Comparison of ENCODE assay signal across 12 cellular contexts in genomic region chr10:16408379-16408778, GRCh38. TPM values are rescaled to one million over a fixed set of nuclear protein-coding genes. Genes with fewer than 3 reads are reported as not detected.
DNase-seq lines count a peak whose midpoint lies in the region; TF ChIP-seq lines count a peak whose summit lies in the region.
"Had no signal": no experiment of that assay in that cellular context is flagged by ENCODE, and none has a peak within 500 bp of the region (broad histone marks: within the 10 kb centered on the region; RNA-seq: fewer than 3 reads in every experiment).

No MANE protein-coding gene starts in this region.

- H3K9me3 ChIP-seq in thyroid gland = no peaks in the 10 kb centered on the region
- H3K9me3 ChIP-seq in BE2C = no peaks in the 10 kb centered on the region

- intact Hi-C loops in thyroid gland (cut with DNase I) = no loop called here

- no peaks in the 10 kb centered on the region for H3K36me3 ChIP-seq in thyroid gland
- no peaks in the 10 kb centered on the region for H3K36me3 ChIP-seq in BE2C

- no peak overlapping the region for H3K27ac ChIP-seq in thyroid gland
- H3K27ac ChIP-seq: KMS-11 had no signal

- 12 to 21% methylated on average over 3 of the region's 3 CpGs for WGBS in thyroid gland, 2 donors

- H3K4me3 ChIP-seq in thyroid gland (replicated peaks in 1 of 3) = no peak overlapping the region
- no peak overlapping the region for H3K4me3 ChIP-seq in BE2C (ENCODE audit: low read depth, low read length)

- H3K4me1 ChIP-seq in thyroid gland (no peaks in the 10 kb centered on the region), BE2C (no peaks in the 10 kb centered on the region)

- TF ChIP-seq POLR2A in thyroid gland (IDR thresholded peaks at IDR 0.05) = no peak

- no peak for TF ChIP-seq CTCF in thyroid gland (IDR thresholded peaks at IDR 0.05)
- no peak for TF ChIP-seq CTCF in BE2C (IDR thresholded peaks at IDR 0.05; ENCODE audit: low read depth, low read length)

- DNase-seq in NCI-H748 (lab: John Stamatoyannopoulos, UW; ENCODE audit: unreplicated experiment) (peak; percentile 36), NCI-H748 treated with DMSO at 0.1 percent for 48 hours (lab: John Stamatoyannopoulos, UW) (no peak), NCI-H146 treated with DMSO at 0.1 percent for 48 hours (lab: John Stamatoyannopoulos, UW; ENCODE audit: unreplicated experiment) (peak; percentile 77), RPMI8226 (peak; percentile 52), renal cortical epithelial cell (ENCODE audit: low read depth) (peak; percentile 32), thyroid gland (no peak), BE2C (no peak), GOT3 (lab: John Stamatoyannopoulos, UW) (no peak)
- DNase-seq: NCI-H1436 treated with DMSO at 0.1 percent for 48 hours, NCI-H524 treated with DMSO at 0.1 percent for 48 hours, SIG-M5 had no signal

- H3K27me3 ChIP-seq in thyroid gland (no peaks in the 10 kb centered on the region), BE2C (no peaks in the 10 kb centered on the region)

RNA-seq across cellular contexts. Expression of gene PTER, which starts 28.4 kb away (rescaled TPM):
- total RNA-seq in renal cortical epithelial cell (25.6 and 34.7 TPM in 2 replicates), thyroid gland (10 to 100 TPM; 21.0 to 31.2 (median 24.4) TPM)
- polyA plus RNA-seq in BE2C (2012; ENCODE audit: insufficient read depth, insufficient read length, low read depth) = not detected

Comparison
In these comparisons a context has a peak if more than half of its experiments do, and no peak if none do; other contexts are left out.
1. DNase-seq: peak in NCI-H748 (single experiment), NCI-H146 treated with DMSO at 0.1 percent for 48 hours (single experiment), RPMI8226 (single experiment) and renal cortical epithelial cell (single experiment); none in NCI-H748 treated with DMSO at 0.1 percent for 48 hours (single experiment), thyroid gland (0 of 2), BE2C (single experiment) and GOT3 (single experiment).